8 cellular contexts compared by ENCODE assay signal in the genomic region with DNA sequence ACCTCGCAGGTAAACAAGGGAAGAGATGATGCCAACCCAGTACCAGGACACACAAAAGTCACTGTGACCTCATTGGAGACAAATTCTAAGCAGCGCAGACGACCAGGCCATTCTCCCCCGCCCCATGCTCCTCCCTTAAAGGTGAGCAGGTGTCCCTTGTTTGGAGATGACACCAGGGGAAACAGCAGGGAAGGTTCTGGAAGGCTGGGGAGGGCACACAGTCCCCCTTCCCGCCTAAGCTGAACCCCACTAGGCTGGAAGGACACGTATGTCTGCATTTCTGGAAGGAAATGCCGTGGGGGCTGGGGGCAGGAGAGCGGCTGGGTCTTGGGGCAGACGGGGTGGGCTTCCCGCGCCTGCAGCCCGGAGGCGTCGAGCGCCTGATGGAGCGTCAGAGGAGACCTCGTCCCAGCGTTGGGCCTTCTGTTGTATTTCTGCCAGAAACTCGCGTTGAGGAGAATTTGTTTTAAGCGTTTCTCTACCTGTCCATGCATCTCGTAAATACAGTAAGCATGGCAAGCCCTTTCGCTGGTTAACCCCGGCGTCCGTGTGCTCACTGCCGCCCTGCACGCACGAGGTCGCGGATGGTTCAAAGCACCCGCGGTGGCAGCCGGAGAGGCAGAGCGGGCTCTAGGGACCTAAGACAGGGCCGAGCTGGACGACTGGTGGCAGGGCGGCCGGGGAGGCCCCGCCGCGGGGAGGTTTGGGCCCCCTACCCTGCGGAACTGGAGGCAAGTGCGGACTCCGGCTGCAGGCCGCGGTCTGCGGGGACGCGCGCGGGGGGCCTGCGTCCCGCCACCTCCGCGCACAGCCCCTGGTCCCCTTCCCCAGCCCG. TPM values are rescaled to one million over a fixed set of nuclear protein-coding genes. Genes with fewer than 3 reads are reported as not detected.
A peak's percentile ranks its signal among the peaks of the same experiment; 100 is the strongest.
DNase-seq lines count a peak whose midpoint lies in the region; ATAC-seq, FAIRE-seq and TF ChIP-seq lines count a peak whose summit lies in the region.

No MANE protein-coding gene starts in this region.

- intact Hi-C loops in left colon (cut with DNase I, micrococcal nuclease): no loop called here

- peak; percentile 24 for ATAC-seq in left colon
- no peak for ATAC-seq in thoracic aorta (ENCODE audit: insufficient number of reproducible peaks, low FRiP score, low read depth)
- no peak for ATAC-seq in GM19467 (IDR thresholded peaks at IDR 0.05; ENCODE audit: unreplicated experiment)
- no peak for ATAC-seq in HG02973 (IDR thresholded peaks at IDR 0.05; ENCODE audit: unreplicated experiment)

- peaks cover 94% of the 10 kb centered on the region for H3K27me3 ChIP-seq in HUES6 (ENCODE audit: control insufficient read depth, insufficient read depth, low read length)
- H3K27me3 ChIP-seq in astrocyte (ENCODE audit: insufficient read depth, low read length): peaks cover 88% of the 10 kb centered on the region
- H3K27me3 ChIP-seq in thoracic aorta (replicated peaks; ENCODE audit: insufficient read depth): peaks cover 42% of the 10 kb centered on the region

- H3K79me2 ChIP-seq in astrocyte (ENCODE audit: insufficient read depth, low read length): no peaks in the 10 kb centered on the region

- no peaks in the 10 kb centered on the region for H3K36me3 Mint-ChIP-seq in astrocyte (ENCODE audit: low read depth, unreplicated experiment)

- H3K27me3 Mint-ChIP-seq in astrocyte (ENCODE audit: low read depth, unreplicated experiment): peaks cover 69% of the 10 kb centered on the region

- peaks cover 19% of the 10 kb centered on the region for H4K20me1 ChIP-seq in astrocyte (ENCODE audit: insufficient read depth, low read length)

- H2AFZ ChIP-seq in astrocyte (ENCODE audit: low read depth, low read length): peak overlapping the region; percentile 83

- H3K4me1 Mint-ChIP-seq in astrocyte (ENCODE audit: low read depth, unreplicated experiment): no peaks in the 10 kb centered on the region

- H3K4me3 ChIP-seq in HUES6 (ENCODE audit: low read depth, low read length) (peak overlapping the region; percentile 74), astrocyte (ENCODE audit: insufficient read depth, low read depth, low read length) (peak overlapping the region; percentile 57), thoracic aorta (peak overlapping the region; percentile 79)

- TF ChIP-seq CTCF in astrocyte (IDR thresholded peaks at IDR 0.05; ENCODE audit: insufficient read depth, low read depth, low read length) (no peak), thoracic aorta (IDR thresholded peaks at IDR 0.05) (no peak)

- H3K9me3 Mint-ChIP-seq in astrocyte (ENCODE audit: unreplicated experiment): peaks cover 3% of the 10 kb centered on the region

- H3K4me3 Mint-ChIP-seq in astrocyte (ENCODE audit: unreplicated experiment): peak overlapping the region; percentile 68

- H3K27ac ChIP-seq in HUES6 (ENCODE audit: low read depth, low read length) (no peak overlapping the region), astrocyte (ENCODE audit: low read depth, low read length) (no peak overlapping the region), thoracic aorta (no peak overlapping the region)

- no peak for FAIRE-seq in astrocyte (lab: Jason Lieb, UNC)

- H3K36me3 ChIP-seq in HUES6 (ENCODE audit: control insufficient read depth, insufficient read depth, low read length) (no peaks in the 10 kb centered on the region), astrocyte (ENCODE audit: insufficient read depth, low read length) (no peaks in the 10 kb centered on the region), thoracic aorta (no peaks in the 10 kb centered on the region)

- no peak overlapping the region for H3K9ac ChIP-seq in HUES6 (ENCODE audit: low read length)
- H3K9ac ChIP-seq in astrocyte (ENCODE audit: low read length): peak overlapping the region; percentile 38

- peak overlapping the region; percentile 84 for H3K27ac Mint-ChIP-seq in astrocyte (ENCODE audit: unreplicated experiment)

- no peaks in the 10 kb centered on the region for H3K9me3 ChIP-seq in HUES6 (ENCODE audit: control insufficient read depth, insufficient read depth, low read depth, low read length)
- no peaks in the 10 kb centered on the region for H3K9me3 ChIP-seq in astrocyte (ENCODE audit: insufficient read depth, low read depth, low read length)
- H3K9me3 ChIP-seq in thoracic aorta: no peaks in the 10 kb centered on the region

- DNase-seq in NCI-H2107 (lab: John Stamatoyannopoulos, UW) (peak; percentile 23), NCI-H2107 treated with DMSO at 0.1 percent for 48 hours (lab: John Stamatoyannopoulos, UW; ENCODE audit: unreplicated experiment) (no peak), astrocyte (ENCODE audit: low read depth) (no peak), left colon (peak in 1 of 2 donors; percentile 6), thoracic aorta (ENCODE audit: low spot score) (no peak)

- peak overlapping the region; percentile 95 for H3K4me2 ChIP-seq in astrocyte (ENCODE audit: low read length)

- H3K4me1 ChIP-seq in HUES6 (ENCODE audit: control insufficient read depth, insufficient read depth, low read length): peaks cover 21% of the 10 kb centered on the region
- peaks cover 18% of the 10 kb centered on the region for H3K4me1 ChIP-seq in astrocyte (ENCODE audit: insufficient read depth, low read length)
- H3K4me1 ChIP-seq in thoracic aorta (ENCODE audit: control insufficient read depth in 1 of 2, low read depth in 2 of 2): peaks cover 26 to 39% of the 10 kb centered on the region in 2 donors

RNA-seq across cellular contexts. Expression of a gene that starts 1.2 kb away (rescaled TPM):
- total RNA-seq in astrocyte (0.14 and 0.36 TPM in 2 replicates), left colon (1 to 10 TPM in 1 of 2 donors, under 1 TPM in 1; 0.58 to 1.7 TPM), thoracic aorta (not detected)
